In the genomic region with DNA sequence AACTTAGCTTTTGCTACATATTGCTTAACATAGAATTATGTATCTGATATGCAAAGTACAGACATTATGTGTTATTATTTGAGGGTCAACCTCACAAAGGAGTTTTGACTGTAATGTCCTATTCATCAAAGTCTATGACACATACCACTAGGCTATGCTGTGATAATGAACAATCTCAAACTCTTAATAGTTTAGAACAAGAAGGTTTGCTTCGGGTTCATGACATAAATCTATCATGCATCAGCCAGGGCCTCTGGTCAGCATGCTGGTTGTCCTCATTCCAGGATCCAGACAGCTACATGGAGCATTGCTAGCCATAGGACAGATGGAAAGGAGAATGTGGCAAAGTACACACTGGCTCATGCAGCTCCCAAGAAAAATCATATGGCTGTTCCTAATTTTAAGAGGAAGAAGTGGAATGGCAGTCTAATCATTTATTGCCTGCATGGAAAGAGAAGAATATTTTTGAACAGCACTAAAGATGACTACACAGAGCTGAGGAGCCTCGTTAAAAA, we compare ENCODE assay signal across 22 cellular contexts.
DNase-seq lines count a peak whose midpoint lies in the region; TF ChIP-seq lines count a peak whose summit lies in the region.
"Had no signal": no experiment of that assay in that cellular context is flagged by ENCODE, and none has a peak within 500 bp of the region (broad histone marks: within the 10 kb centered on the region; RNA-seq: fewer than 3 reads in every experiment).

No MANE protein-coding gene starts in this region.

- no peaks in the 10 kb centered on the region for H4K20me1 ChIP-seq in smooth muscle cell (ENCODE audit: low read depth)
- no peaks in the 10 kb centered on the region for H4K20me1 ChIP-seq in H9 (ENCODE audit: control insufficient read depth, insufficient read depth, insufficient read length)
- H4K20me1 ChIP-seq: BLaER1 treated with 17β-estradiol and CSF1 and Interleukin-3, amounts not matched to agents 10 nM and 100 nM had no signal

- H3F3A ChIP-seq in smooth muscle cell (ENCODE audit: low read depth), result peaks cover 6% of the 10 kb centered on the region

- no peaks in the 10 kb centered on the region for H3K23me2 ChIP-seq in H9 (ENCODE audit: insufficient read length, low read depth, low read length, poor library complexity, severe bottlenecking)

- H3K56ac ChIP-seq in H9 (ENCODE audit: insufficient read length, low read depth, low read length), result no peak overlapping the region

- no peak overlapping the region for H4K5ac ChIP-seq in H9 (ENCODE audit: insufficient read length, low read depth, low read length)

- H3K79me1 ChIP-seq in H9 (ENCODE audit: insufficient read depth, low read depth, low read length, poor library complexity, severe bottlenecking), result no peaks in the 10 kb centered on the region

- 43% methylated on average over 2 of the region's 2 CpGs for WGBS in smooth muscle cell (ENCODE audit: low lambda C conversion rate)
- no CpG with 5 or more reads among the region's 2 CpGs for WGBS in H9 (ENCODE audit: extremely low coverage, insufficient read length, low lambda C conversion rate)

- no peak overlapping the region for H3T11ph ChIP-seq in H9 (ENCODE audit: low read length)

- H3K79me2 ChIP-seq in smooth muscle cell (ENCODE audit: low read depth) (no peaks in the 10 kb centered on the region), H9 (ENCODE audit: insufficient read depth, low read length) (no peaks in the 10 kb centered on the region)

- H3K23ac ChIP-seq in H9 (ENCODE audit: insufficient read length, low read depth, low read length), result no peak overlapping the region

- H3K27ac ChIP-seq in smooth muscle cell (ENCODE audit: low read depth) (no peak overlapping the region), H9 (ENCODE audit: insufficient read length, low read depth, low read length) (no peak overlapping the region)
- H3K27ac ChIP-seq: 22Rv1; BLaER1 treated with 17β-estradiol and CSF1 and Interleukin-3, amounts not matched to agents 10 nM and 100 nM had no signal

- H3K27me3 Mint-ChIP-seq in mesothelial cell of epicardium (ENCODE audit: low read depth) (no peaks in the 10 kb centered on the region), H9 (ENCODE audit: low read depth) (no peaks in the 10 kb centered on the region)
- H3K27me3 Mint-ChIP-seq: CD4-positive, alpha-beta T cell; CD8-positive, alpha-beta memory T cell had no signal

- peak overlapping the region; percentile 84 for H3K27ac Mint-ChIP-seq in mesothelial cell of epicardium
- H3K27ac Mint-ChIP-seq in H9, result peak overlapping the region in 1 of 3 experiments; percentile 42; a peak in 1 of 7 replicates
- H3K27ac Mint-ChIP-seq: CD14-positive monocyte; CD4-positive, alpha-beta T cell; CD8-positive, alpha-beta memory T cell; GM23338; HFFc6 had no signal

- no peak overlapping the region for H4K91ac ChIP-seq in H9 (ENCODE audit: insufficient read length, low read depth, low read length)

- H2AFZ ChIP-seq in smooth muscle cell (ENCODE audit: low read depth) (peak overlapping the region; percentile 46), H9 (ENCODE audit: low read length) (no peak overlapping the region)
- H2AFZ ChIP-seq: GM23338 had no signal

- H2BK120ac ChIP-seq in H9 (ENCODE audit: low read depth, low read length, poor library complexity, severe bottlenecking), result no peak overlapping the region

- peaks cover 7% of the 10 kb centered on the region for H3K9me3 Mint-ChIP-seq in mesothelial cell of epicardium
- no peaks in the 10 kb centered on the region for H3K9me3 Mint-ChIP-seq in H9
- H3K9me3 Mint-ChIP-seq: GM23338 had no signal

- H4K8ac ChIP-seq in H9 (replicated peaks; ENCODE audit: insufficient read length, low read depth, low read length), result no peak overlapping the region

- H3K4me1 ChIP-seq in smooth muscle cell (ENCODE audit: low read depth) (peaks cover 17% of the 10 kb centered on the region), H9 (ENCODE audit: insufficient read depth, low read length) (no peaks in the 10 kb centered on the region; the same call in 1 of the 2 replicates)
- H3K4me1 ChIP-seq: BE2C; BLaER1 treated with 17β-estradiol and CSF1 and Interleukin-3, amounts not matched to agents 10 nM and 100 nM; HAP-1 had no signal

- no peak overlapping the region for H3K4me2 ChIP-seq in smooth muscle cell
- no peak overlapping the region for H3K4me2 ChIP-seq in H9 (ENCODE audit: insufficient read depth, insufficient read length, low read length)
- H3K4me2 ChIP-seq: BLaER1 treated with 17β-estradiol and CSF1 and Interleukin-3, amounts not matched to agents 10 nM and 100 nM; GM23338 had no signal

- H2BK12ac ChIP-seq in H9 (ENCODE audit: insufficient read length, low read depth, low read length), result no peak overlapping the region

- H2BK5ac ChIP-seq in H9 (ENCODE audit: insufficient read length, low read length), result no peak overlapping the region

- H2AK5ac ChIP-seq in H9 (ENCODE audit: insufficient read length, low read length), result no peak overlapping the region

- no peak overlapping the region for H3K9ac ChIP-seq in smooth muscle cell (ENCODE audit: low read depth)
- H3K9ac ChIP-seq in H9 (ENCODE audit: extremely low read depth, insufficient read length, low read length), result no peak overlapping the region
- H3K9ac ChIP-seq: BLaER1 treated with 17β-estradiol and CSF1 and Interleukin-3, amounts not matched to agents 10 nM and 100 nM had no signal

- H3K4me1 Mint-ChIP-seq in mesothelial cell of epicardium (peaks cover 77% of the 10 kb centered on the region), H9 (peaks cover 33 to 36% of the 10 kb centered on the region in 2 experiments)
- H3K4me1 Mint-ChIP-seq: CD14-positive monocyte; CD8-positive, alpha-beta memory T cell had no signal

- DNase-seq in G401 (ENCODE audit: low spot score), result peak; percentile 80
- peak; percentile 77 for DNase-seq in cerebellar cortex (ENCODE audit: low spot score)
- DNase-seq in mesothelial cell of epicardium (ENCODE audit: low spot score in 2 of 2, unreplicated experiment in 2 of 2), result no peak
- no peak for DNase-seq in smooth muscle cell (lab: John Stamatoyannopoulos, UW; ENCODE audit: unreplicated experiment)
- DNase-seq in H9, result no peak
- no peak for DNase-seq in kidney tubule cell (ENCODE audit: low spot score)
- DNase-seq in NCI-H1694 (lab: John Stamatoyannopoulos, UW), result no peak
- DNase-seq: ACHN; AML-193; BE2C; CD4-positive, alpha-beta T cell; CD8-positive, alpha-beta memory T cell; DMS 273 treated with DMSO at 0.1 percent for 48 hours; DMS79; EL; GF-D8; HFFc6 had no signal

- no peak overlapping the region for H3K18ac ChIP-seq in H9 (ENCODE audit: insufficient read length, low read depth, low read length)

- H3K36me3 ChIP-seq in smooth muscle cell (ENCODE audit: low read depth), result no peaks in the 10 kb centered on the region
- H3K36me3 ChIP-seq: BE2C; BLaER1 treated with 17β-estradiol and CSF1 and Interleukin-3, amounts not matched to agents 10 nM and 100 nM; HAP-1 had no signal

- no peak overlapping the region for H3K4me3 Mint-ChIP-seq in mesothelial cell of epicardium
- H3K4me3 Mint-ChIP-seq in H9, result no peak overlapping the region
- H3K4me3 Mint-ChIP-seq: CD14-positive monocyte; CD4-positive, alpha-beta T cell; CD8-positive, alpha-beta memory T cell; GM23338; HFFc6 had no signal

- no peak overlapping the region for H3K4ac ChIP-seq in H9 (ENCODE audit: low read depth, low read length)

- TF ChIP-seq CTCF in mesothelial cell of epicardium (IDR thresholded peaks at IDR 0.05; ENCODE audit: unreplicated experiment) (no peak), smooth muscle cell (IDR thresholded peaks at IDR 0.05; ENCODE audit: borderline replicate concordance, insufficient read depth, poor library complexity, severe bottlenecking) (no peak), H9 (conservative IDR thresholded peaks at IDR 0.05) (no peak)

- H3K4me3 ChIP-seq in smooth muscle cell, result no peak overlapping the region
- H3K4me3 ChIP-seq: BLaER1 treated with 17β-estradiol and CSF1 and Interleukin-3, amounts not matched to agents 10 nM and 100 nM; GM23338; HAP-1 had no signal

- no peak overlapping the region for H3K14ac ChIP-seq in H9 (ENCODE audit: insufficient read depth, low read length)

- H3K27me3 ChIP-seq in smooth muscle cell (ENCODE audit: low read depth), result no peaks in the 10 kb centered on the region
- no peaks in the 10 kb centered on the region for H3K27me3 ChIP-seq in H9 (ENCODE audit: insufficient read depth, low read length)
- H3K27me3 ChIP-seq: BE2C; BLaER1 treated with 17β-estradiol and CSF1 and Interleukin-3, amounts not matched to agents 10 nM and 100 nM had no signal

- H3K9me3 ChIP-seq in smooth muscle cell (replicated peaks; ENCODE audit: low read depth), result no peaks in the 10 kb centered on the region
- no peaks in the 10 kb centered on the region for H3K9me3 ChIP-seq in H9 (ENCODE audit: control insufficient read depth, low read depth, low read length)
- H3K9me3 ChIP-seq: BE2C; BLaER1 treated with 17β-estradiol and CSF1 and Interleukin-3, amounts not matched to agents 10 nM and 100 nM; HAP-1 had no signal

- no peak overlapping the region for H2BK20ac ChIP-seq in H9 (ENCODE audit: low read depth, low read length, poor library complexity, severe bottlenecking)

- in situ Hi-C loops in G401 (cut with HindIII; ENCODE audit: low sequenced_read_pairs), result no loop called here

- H2BK15ac ChIP-seq in H9 (ENCODE audit: low read depth, low read length), result no peak overlapping the region

- H3K36me3 Mint-ChIP-seq in mesothelial cell of epicardium (peaks cover 8% of the 10 kb centered on the region), H9 (ENCODE audit: insufficient read depth in 1 of 3, low read depth in 3 of 3) (no peaks in the 10 kb centered on the region)
- H3K36me3 Mint-ChIP-seq: CD14-positive monocyte; CD8-positive, alpha-beta memory T cell had no signal

Comparison
In these comparisons a context has a peak if more than half of its experiments do, and no peak if none do; other contexts are left out.
1. DNase-seq: peak in G401 (single experiment) and cerebellar cortex (single experiment); none in mesothelial cell of epicardium (0 of 2), smooth muscle cell (single experiment), H9 (single experiment), kidney tubule cell (single experiment) and NCI-H1694 (single experiment).